In the genomic region with DNA sequence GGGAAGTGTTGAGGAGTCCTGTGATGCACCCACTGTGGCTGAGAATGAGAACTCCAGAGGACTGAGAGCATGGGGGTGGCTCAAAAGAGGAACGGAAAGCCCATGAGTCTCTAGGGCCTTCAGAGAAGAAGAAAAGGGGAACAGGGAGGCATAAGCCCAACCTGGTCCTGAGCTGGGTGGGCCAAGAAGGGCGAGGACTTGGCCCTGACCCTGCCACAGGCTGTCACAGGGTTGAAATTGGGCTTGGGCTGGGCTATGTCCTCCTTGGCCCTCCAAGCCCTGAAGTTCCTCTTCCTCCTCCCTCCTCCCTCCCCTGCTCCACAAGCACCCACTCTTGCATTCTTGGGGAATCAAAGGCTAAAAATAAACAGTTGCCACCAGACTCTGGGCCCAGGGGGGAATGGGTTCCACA, we compare ENCODE assay signal across 8 cellular contexts. TPM values are rescaled to one million over a fixed set of nuclear protein-coding genes. Genes with fewer than 3 reads are reported as not detected.
DNase-seq lines count a peak whose midpoint lies in the region; ATAC-seq, FAIRE-seq and TF ChIP-seq lines count a peak whose summit lies in the region.

No MANE protein-coding gene starts in this region.

- H3K4me1 ChIP-seq in foreskin keratinocyte (no peaks in the 10 kb centered on the region), esophagus muscularis mucosa (peaks cover 0 to 31% (median 2%) of the 10 kb centered on the region in 4 donors), kidney (ENCODE audit: control insufficient read depth in 1 of 2, insufficient read depth in 1 of 2, low read depth in 1 of 2, low read length in 2 of 2) (peaks cover 0 to 2% of the 10 kb centered on the region in 2 donors)

- 90% methylated on average over 2 of the region's 2 CpGs for WGBS in esophagus muscularis mucosa

- H3K4me3 ChIP-seq in esophagus muscularis mucosa = no peak overlapping the region
- H3K4me3 ChIP-seq in kidney (ENCODE audit: low read length in 2 of 2) = no peak overlapping the region

- no peak overlapping the region for H3K27ac ChIP-seq in foreskin keratinocyte
- no peak overlapping the region for H3K27ac ChIP-seq in esophagus muscularis mucosa (replicated peaks in 1 of 4)
- no peak overlapping the region for H3K27ac ChIP-seq in kidney (ENCODE audit: low read depth in 2 of 2, low read length in 2 of 2)

- TF ChIP-seq CTCF in foreskin keratinocyte (conservative IDR thresholded peaks at IDR 0.05) = no peak
- TF ChIP-seq CTCF in esophagus muscularis mucosa (IDR thresholded peaks at IDR 0.05) = no peak
- no peak for TF ChIP-seq CTCF in kidney (IDR thresholded peaks at IDR 0.05; ENCODE audit: borderline replicate concordance, extremely low read depth, insufficient read depth)

- intact Hi-C loops in esophagus muscularis mucosa (cut with DNase I) = no loop called here
- intact Hi-C loops in kidney (cut with DNase I) = no loop called here

- no peaks in the 10 kb centered on the region for H3K36me3 ChIP-seq in esophagus muscularis mucosa
- H3K36me3 ChIP-seq in kidney (ENCODE audit: control insufficient read depth in 1 of 2, insufficient read depth in 2 of 2, low read length in 2 of 2) = no peaks in the 10 kb centered on the region

- H3K27me3 ChIP-seq in foreskin keratinocyte (peaks cover 39% of the 10 kb centered on the region), esophagus muscularis mucosa (no peaks in the 10 kb centered on the region)

- no peak overlapping the region for H3K9ac ChIP-seq in kidney (ENCODE audit: low read length in 2 of 2)

- H3K9me3 ChIP-seq in esophagus muscularis mucosa = no peaks in the 10 kb centered on the region
- H3K9me3 ChIP-seq in kidney (ENCODE audit: control insufficient read depth in 1 of 2, low read length in 2 of 2) = no peaks in the 10 kb centered on the region

- FAIRE-seq in kidney (lab: Jason Lieb, UNC) = no peak

- TF ChIP-seq POLR2A in esophagus muscularis mucosa (IDR thresholded peaks at IDR 0.05; ENCODE audit: low read depth) = no peak

- TF ChIP-seq EP300 in esophagus muscularis mucosa (IDR thresholded peaks at IDR 0.05) = no peak

- DNase-seq in RPMI8226 = peak; percentile 78
- DNase-seq in putamen (ENCODE audit: low spot score) = peak; percentile 53
- DNase-seq in foreskin keratinocyte = no peak
- DNase-seq in esophagus muscularis mucosa (ENCODE audit: extremely low spot score) = no peak
- DNase-seq in cortex of kidney (lab: John Stamatoyannopoulos, UW) = no peak
- no peak for DNase-seq in kidney

- ATAC-seq in GM18907 (IDR thresholded peaks at IDR 0.05; ENCODE audit: unreplicated experiment) (peak; percentile 96), HG02938 (IDR thresholded peaks at IDR 0.05; ENCODE audit: unreplicated experiment) (peak; percentile 99), foreskin keratinocyte (no peak)

RNA-seq across cellular contexts. Expression of a gene that starts 49.3 kb away (rescaled TPM):
- total RNA-seq in foreskin keratinocyte = 4.1 and 4.4 TPM in 2 replicates
- polyA plus RNA-seq in foreskin keratinocyte = 0.62 and 0.67 TPM in 2 replicates
- total RNA-seq in esophagus muscularis mucosa = 10 to 100 TPM in 2 of 4 donors, 1 to 10 TPM in 2; 5.1 to 14.0 (median 9.7) TPM
- total RNA-seq in kidney = 3.3 TPM
- 0.77 TPM for polyA plus RNA-seq in kidney (ENCODE audit: insufficient read depth, low read depth, low replicate concordance)

Comparison
In these comparisons a context has a peak if more than half of its experiments do, and no peak if none do; other contexts are left out.
1. DNase-seq: peak in RPMI8226 (single experiment) and putamen (single experiment); none in foreskin keratinocyte (0 of 2), esophagus muscularis mucosa (single experiment), cortex of kidney (single experiment) and kidney (single experiment).